ENCODE assay signal across 12 cellular contexts in the genomic region with DNA sequence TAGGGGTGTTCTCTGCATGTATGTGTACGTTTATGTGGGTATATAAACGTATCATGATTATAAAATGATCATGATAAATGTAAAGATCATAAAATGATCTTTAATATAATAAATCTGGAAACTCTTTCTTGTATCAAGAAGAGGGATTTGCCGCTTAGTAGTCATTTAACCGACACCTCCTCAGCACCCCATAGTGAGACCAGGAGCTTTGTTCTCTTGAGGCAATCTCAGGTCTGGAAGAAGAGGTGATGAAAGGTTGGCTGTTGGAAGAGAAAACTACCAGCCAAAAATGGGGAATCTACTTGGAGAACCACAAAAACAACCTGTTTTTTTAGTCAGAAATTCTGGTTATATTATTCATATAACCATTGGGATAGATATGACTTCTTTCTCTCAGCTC. TPM values are rescaled to one million over a fixed set of nuclear protein-coding genes. Genes with fewer than 3 reads are reported as not detected.
DNase-seq lines count a peak whose midpoint lies in the region; ATAC-seq and TF ChIP-seq lines count a peak whose summit lies in the region.
"Had no signal": no experiment of that assay in that cellular context is flagged by ENCODE, and none has a peak within 500 bp of the region (broad histone marks: within the 10 kb centered on the region; RNA-seq: fewer than 3 reads in every experiment).

No MANE protein-coding gene starts in this region.

- no peak overlapping the region for H3K9ac ChIP-seq in OCI-LY1 (ENCODE audit: low read length)
- H3K9ac ChIP-seq in H9 (ENCODE audit: extremely low read depth, insufficient read length, low read length), result no peak overlapping the region

- no peak overlapping the region for H2BK20ac ChIP-seq in H9 (ENCODE audit: low read depth, low read length, poor library complexity, severe bottlenecking)

- DNase-seq in CD8-positive, alpha-beta T cell, result no peak
- DNase-seq in effector memory CD8-positive, alpha-beta T cell, result no peak
- DNase-seq in spleen, result no peak
- no peak for DNase-seq in GM10248 (ENCODE audit: extremely low spot score)
- no peak for DNase-seq in GM20000 (ENCODE audit: low spot score)
- DNase-seq in H9, result no peak
- DNase-seq: DMS79 treated with DMSO at 0.1 percent for 48 hours; NCI-H1105 treated with DMSO at 0.1 percent for 48 hours; NCI-H510A treated with DMSO at 0.1 percent for 48 hours; stimulated activated CD8-positive, alpha-beta memory T cell treated with anti-CD3 and anti-CD28 coated beads, Interleukin-4, amount 100 ng/mL, for 48 hours had no signal

- no peaks in the 10 kb centered on the region for H3K27me3 Mint-ChIP-seq in CD8-positive, alpha-beta T cell (ENCODE audit: low read depth)
- no peaks in the 10 kb centered on the region for H3K27me3 Mint-ChIP-seq in effector memory CD8-positive, alpha-beta T cell
- no peaks in the 10 kb centered on the region for H3K27me3 Mint-ChIP-seq in H9 (ENCODE audit: low read depth)

- H2BK15ac ChIP-seq in H9 (ENCODE audit: low read depth, low read length), result no peak overlapping the region

- no peaks in the 10 kb centered on the region for H3K23me2 ChIP-seq in H9 (ENCODE audit: insufficient read length, low read depth, low read length, poor library complexity, severe bottlenecking)

- no peak for TF ChIP-seq POLR2A in spleen (IDR thresholded peaks at IDR 0.05)

- intact Hi-C loops in CD8-positive, alpha-beta T cell (cut with DNase I, micrococcal nuclease), result no loop called here
- intact Hi-C loops in spleen (cut with DNase I; ENCODE audit: low total_unique reads), result no loop called here

- H4K5ac ChIP-seq in H9 (ENCODE audit: insufficient read length, low read depth, low read length), result no peak overlapping the region

- no peaks in the 10 kb centered on the region for H3K9me3 Mint-ChIP-seq in CD8-positive, alpha-beta T cell
- H3K9me3 Mint-ChIP-seq in effector memory CD8-positive, alpha-beta T cell, result no peaks in the 10 kb centered on the region
- no peaks in the 10 kb centered on the region for H3K9me3 Mint-ChIP-seq in H9

- no peaks in the 10 kb centered on the region for H3K9me2 ChIP-seq in OCI-LY1 (ENCODE audit: low read depth, low read length)

- H2BK5ac ChIP-seq in H9 (ENCODE audit: insufficient read length, low read length), result no peak overlapping the region

- CTCF ChIA-PET in CD8-positive, alpha-beta T cell (lab: Charles Lee), result interaction anchor here (2.1 kb wide), 1 partner anchor 48 kb away, joined by 6 read pairs; no protein-coding TSS in a partner anchor
- CTCF ChIA-PET in GM10248 (lab: Yijun Ruan, JAX), result no interaction called here

- H3K27ac ChIP-seq in CD8-positive, alpha-beta T cell (ENCODE audit: low read depth, low read length), result peak overlapping the region; percentile 50
- H3K27ac ChIP-seq in OCI-LY1 (ENCODE audit: low read depth, low read length, poor library complexity, severe bottlenecking) (peak overlapping the region; percentile 85), spleen (peak overlapping the region; percentile 78 to 100 (median 88)), H9 (ENCODE audit: insufficient read length, low read depth, low read length) (no peak overlapping the region)

- no peak for ATAC-seq in CD8-positive, alpha-beta T cell
- ATAC-seq in effector memory CD8-positive, alpha-beta T cell (replicated peaks), result no peak

- H3K56ac ChIP-seq in H9 (ENCODE audit: insufficient read length, low read depth, low read length), result no peak overlapping the region

- TF ChIP-seq CTCF in CD8-positive, alpha-beta T cell (IDR thresholded peaks at IDR 0.05), result no peak
- no peak for TF ChIP-seq CTCF in OCI-LY1 (IDR thresholded peaks at IDR 0.05; ENCODE audit: low read length)
- no peak for TF ChIP-seq CTCF in spleen (IDR thresholded peaks at IDR 0.05 in 8 of 11, conservative IDR thresholded peaks at IDR 0.05 in 3 of 11)
- TF ChIP-seq CTCF in GM10248 (IDR thresholded peaks at IDR 0.05; ENCODE audit: control extremely low read depth, extremely low read depth, low read depth, missing control alignments), result no peak
- TF ChIP-seq CTCF in GM20000 (IDR thresholded peaks at IDR 0.05; ENCODE audit: extremely low read depth, missing control alignments), result no peak
- TF ChIP-seq CTCF in H9 (conservative IDR thresholded peaks at IDR 0.05), result no peak

- peaks cover 23% of the 10 kb centered on the region for H3K79me2 ChIP-seq in OCI-LY1 (ENCODE audit: insufficient read depth, low read length)
- H3K79me2 ChIP-seq in H9 (ENCODE audit: insufficient read depth, low read length), result peaks cover 4% of the 10 kb centered on the region; the same call in 1 of the 2 replicates

- H2AFZ ChIP-seq in OCI-LY1 (ENCODE audit: low read length) (no peak overlapping the region), H9 (ENCODE audit: low read length) (no peak overlapping the region)

- H3K4me2 ChIP-seq in OCI-LY1 (ENCODE audit: low read length), result no peak overlapping the region
- no peak overlapping the region for H3K4me2 ChIP-seq in H9 (ENCODE audit: insufficient read depth, insufficient read length, low read length)

- no peak overlapping the region for H3K4me3 ChIP-seq in CD8-positive, alpha-beta T cell (ENCODE audit: low read depth, low read length)
- H3K4me3 ChIP-seq in OCI-LY1 (ENCODE audit: low read depth, low read length, poor library complexity, severe bottlenecking) (no peak overlapping the region), spleen (peak overlapping the region in 1 of 8 donors; percentile 48)

- no peak overlapping the region for H2BK12ac ChIP-seq in H9 (ENCODE audit: insufficient read length, low read depth, low read length)

- H3K4me1 ChIP-seq in CD8-positive, alpha-beta T cell (ENCODE audit: insufficient read depth, low read length), result peaks cover 100% of the 10 kb centered on the region
- H3K4me1 ChIP-seq in OCI-LY1 (ENCODE audit: insufficient read depth, low read length, severe bottlenecking) (peaks cover 97% of the 10 kb centered on the region), spleen (peaks cover 95 to 100% (median 100%) of the 10 kb centered on the region in 6 donors), H9 (ENCODE audit: insufficient read depth, low read length) (peaks cover 7% of the 10 kb centered on the region; the same call in 1 of the 2 replicates)

- no peak overlapping the region for H3K18ac ChIP-seq in H9 (ENCODE audit: insufficient read length, low read depth, low read length)

- no peaks in the 10 kb centered on the region for H4K20me1 ChIP-seq in OCI-LY1 (ENCODE audit: insufficient read depth, low read length)
- H4K20me1 ChIP-seq in H9 (ENCODE audit: control insufficient read depth, insufficient read depth, insufficient read length), result no peaks in the 10 kb centered on the region

- H3K9me3 ChIP-seq in CD8-positive, alpha-beta T cell (ENCODE audit: low read length), result no peaks in the 10 kb centered on the region
- H3K9me3 ChIP-seq in OCI-LY1 (ENCODE audit: low read length), result no peaks in the 10 kb centered on the region
- H3K9me3 ChIP-seq in spleen, result no peaks in the 10 kb centered on the region
- H3K9me3 ChIP-seq in H9 (ENCODE audit: control insufficient read depth, low read depth, low read length), result no peaks in the 10 kb centered on the region

- H3K14ac ChIP-seq in H9 (ENCODE audit: insufficient read depth, low read length), result no peak overlapping the region

- H3K4me3 Mint-ChIP-seq in CD8-positive, alpha-beta T cell, result peak overlapping the region; percentile 59
- H3K4me3 Mint-ChIP-seq in effector memory CD8-positive, alpha-beta T cell, result peak overlapping the region; percentile 58 to 78
- no peak overlapping the region for H3K4me3 Mint-ChIP-seq in H9

- peaks cover 66% of the 10 kb centered on the region for H3K36me3 Mint-ChIP-seq in CD8-positive, alpha-beta T cell
- H3K36me3 Mint-ChIP-seq in effector memory CD8-positive, alpha-beta T cell (ENCODE audit: insufficient read depth), result peaks cover 42% of the 10 kb centered on the region
- peaks cover 28 to 42% (median 32%) of the 10 kb centered on the region in 3 experiments for H3K36me3 Mint-ChIP-seq in H9 (ENCODE audit: insufficient read depth in 1 of 3, low read depth in 3 of 3)

- no peaks in the 10 kb centered on the region for H3K27me3 ChIP-seq in CD8-positive, alpha-beta T cell (ENCODE audit: insufficient read depth, low read length)
- no peaks in the 10 kb centered on the region for H3K27me3 ChIP-seq in OCI-LY1 (ENCODE audit: insufficient read depth, low read length)
- H3K27me3 ChIP-seq in spleen (replicated peaks in 1 of 7), result no peaks in the 10 kb centered on the region
- no peaks in the 10 kb centered on the region for H3K27me3 ChIP-seq in H9 (ENCODE audit: insufficient read depth, low read length)

- H3K23ac ChIP-seq in H9 (ENCODE audit: insufficient read length, low read depth, low read length), result no peak overlapping the region

- no peak overlapping the region for H2AK5ac ChIP-seq in H9 (ENCODE audit: insufficient read length, low read length)

- H4K8ac ChIP-seq in H9 (replicated peaks; ENCODE audit: insufficient read length, low read depth, low read length), result no peak overlapping the region

- no peak overlapping the region for H2BK120ac ChIP-seq in H9 (ENCODE audit: low read depth, low read length, poor library complexity, severe bottlenecking)

- H4K91ac ChIP-seq in H9 (ENCODE audit: insufficient read length, low read depth, low read length), result no peak overlapping the region

- peaks cover 49% of the 10 kb centered on the region for H3K36me3 ChIP-seq in CD8-positive, alpha-beta T cell (ENCODE audit: insufficient read depth, low read length)
- H3K36me3 ChIP-seq in OCI-LY1 (ENCODE audit: insufficient read depth, low read length) (peaks cover 31% of the 10 kb centered on the region), spleen (peaks cover 2 to 55% (median 34%) of the 10 kb centered on the region in 6 donors)

- peaks cover 94% of the 10 kb centered on the region for H3K4me1 Mint-ChIP-seq in CD8-positive, alpha-beta T cell (ENCODE audit: low read depth)
- peaks cover 65 to 90% of the 10 kb centered on the region in 2 donors for H3K4me1 Mint-ChIP-seq in effector memory CD8-positive, alpha-beta T cell (ENCODE audit: low read depth in 2 of 2)
- H3K4me1 Mint-ChIP-seq in H9, result peaks cover 13 to 17% of the 10 kb centered on the region in 2 experiments

- POLR2A ChIA-PET in CD8-positive, alpha-beta T cell (lab: Charles Lee), result interaction anchor here (10.8 kb wide), 1 partner anchor 12 kb away, joined by 117 read pairs; no protein-coding TSS in a partner anchor
- POLR2A ChIA-PET in GM10248 (lab: Yijun Ruan, JAX), result no interaction called here

- WGBS in spleen, 5 donors, result 47 to 52% (median 50%) methylated on average over 4 of the region's 4 CpGs
- no CpG with 5 or more reads among the region's 4 CpGs for WGBS in H9 (ENCODE audit: extremely low coverage, insufficient read length, low lambda C conversion rate)

- H3K4ac ChIP-seq in H9 (ENCODE audit: low read depth, low read length), result no peak overlapping the region

- H3K27ac Mint-ChIP-seq in CD8-positive, alpha-beta T cell, result peak overlapping the region; percentile 92
- peak overlapping the region; percentile 89 to 91 for H3K27ac Mint-ChIP-seq in effector memory CD8-positive, alpha-beta T cell
- no peak overlapping the region for H3K27ac Mint-ChIP-seq in H9

- H3T11ph ChIP-seq in H9 (ENCODE audit: low read length), result no peak overlapping the region

- peaks cover 4% of the 10 kb centered on the region for H3F3A ChIP-seq in OCI-LY1 (ENCODE audit: insufficient read depth, low read length)

- H3K79me1 ChIP-seq in H9 (ENCODE audit: insufficient read depth, low read depth, low read length, poor library complexity, severe bottlenecking), result no peaks in the 10 kb centered on the region

RNA-seq across cellular contexts. Expression of gene TGFBR2, which starts 38.7 kb away (rescaled TPM):
- 100 to 1,000 TPM; 191 to 197 TPM for total RNA-seq in CD8-positive, alpha-beta T cell
- total RNA-seq in spleen (100 to 1,000 TPM; 163 to 322 (median 277) TPM), H9 (2021) (9.6 and 10.6 TPM in 2 replicates)
- 10 to 100 TPM; 18.2 to 45.6 (median 33.7) TPM for polyA plus RNA-seq in spleen
- polyA plus RNA-seq: neural cell had no signal

Comparison
In these comparisons a context has a peak if more than half of its experiments do, and no peak if none do; other contexts are left out.
1. H3K27ac Mint-ChIP-seq: peak in CD8-positive, alpha-beta T cell (single experiment) and effector memory CD8-positive, alpha-beta T cell (2 of 2); none in H9 (0 of 3).
2. H3K4me3 Mint-ChIP-seq: peak in CD8-positive, alpha-beta T cell (single experiment) and effector memory CD8-positive, alpha-beta T cell (2 of 2); none in H9 (0 of 2).
3. RNA of gene TGFBR2, which starts 38.7 kb away (total RNA-seq): 163 to 322 TPM in spleen and 191 to 197 TPM in CD8-positive, alpha-beta T cell; 9.6 to 10.6 TPM in H9; every median in the first group is over 10 times any median in the second.